Comparison of ENCODE assay signal across 27 cellular contexts in genomic region chr18:50562686-50563085, GRCh38. TPM values are rescaled to one million over a fixed set of nuclear protein-coding genes. Genes with fewer than 3 reads are reported as not detected.
"Had no signal": no experiment of that assay in that cellular context is flagged by ENCODE, and none has a peak within 500 bp of the region (broad histone marks: within the 10 kb centered on the region; RNA-seq: fewer than 3 reads in every experiment).

No MANE protein-coding gene starts in this region.

- H3K4me3 ChIP-seq: PC-9, Peyer's patch, SJCRH30 had no signal

- H3K4me2 ChIP-seq: PC-9 had no signal

- H3K27me3 ChIP-seq: SJCRH30 had no signal

- H3K4me1 ChIP-seq: SJCRH30 had no signal

- FAIRE-seq: HepG2 had no signal

- H2AFZ ChIP-seq: PC-9 had no signal

- DNase-seq: IMR-90; Kasumi-1; KG1; MV-4-11; NCI-H1048; NCI-H1105; NCI-H1417; NCI-H146; NCI-H1694 treated with DMSO at 0.1 percent for 48 hours; NCI-H1930; NCI-H2081; NCI-H2171; NCI-H226; NCI-H446; NCI-H510A; NCI-H524 treated with DMSO at 0.1 percent for 48 hours; NCI-H69; NCI-H774; NK-92 treated with Interleukin-12 subunit alpha and Interleukin-12 subunit beta, amount 100 ng/mL, for 24 hours; PC-9; Peyer's patch; SHP77 treated with DMSO at 0.1 percent for 48 hours; SJCRH30 had no signal

- H3K36me3 ChIP-seq: Peyer's patch, SJCRH30 had no signal

- H3K27ac ChIP-seq: PC-9, Peyer's patch, SJCRH30 had no signal

- H3K9me3 ChIP-seq: Peyer's patch, SJCRH30 had no signal

RNA-seq across cellular contexts. Expression of gene MAPK4, which starts 2.8 kb away (rescaled TPM):
- total RNA-seq: HepG2, HT1080, IMR-90, OCI-LY7, PC-9, RPMI7951, SJCRH30 had no signal
- polyA plus RNA-seq: HepG2, IMR-90 had no signal
